Comparison of ENCODE assay signal across 1 cellular context in genomic region chr5:134466241-134467069, GRCh38.
TF ChIP-seq lines count a peak whose summit lies in the region.

No MANE protein-coding gene starts in this region.

TF ChIP-seq in K562, 482 proteins besides CTCF, POLR2A, EP300 and RAD21 (continued from another document and continues in another):
- no peak; the same call in 1 of the 2 replicates for TF ChIP-seq ZBTB40 (IDR thresholded peaks at IDR 0.05)
- no peak for TF ChIP-seq ZBTB40 (CRISPR knock-in tag; IDR thresholded peaks at IDR 0.05)
- no peak for TF ChIP-seq PBX2 (CRISPR knock-in tag; IDR thresholded peaks at IDR 0.05; ENCODE audit: low read depth)
- 0 out of 2 replicates have a peak, but pooled peaks have one; percentile 19 for TF ChIP-seq PBX2 (tag; conservative IDR thresholded peaks at IDR 0.05; ENCODE audit: low read depth)
- peak; percentile 44; the same call in 1 of the 2 replicates for TF ChIP-seq SUPT5H (IDR thresholded peaks at IDR 0.05)
- 0 out of 2 replicates have a peak, but pooled peaks have one; percentile 34 for TF ChIP-seq SP1 (CRISPR knock-in tag; IDR thresholded peaks at IDR 0.05)
- TF ChIP-seq RBM14 (IDR thresholded peaks at IDR 0.05; ENCODE audit: borderline replicate concordance, insufficient read depth, low read depth, low read length), result no peak
- peak; percentile 2 for TF ChIP-seq LCOR (CRISPR knock-in tag; IDR thresholded peaks at IDR 0.05)
- peak; percentile 33; the same call in 1 of the 2 replicates for TF ChIP-seq ARID4B (CRISPR knock-in tag; IDR thresholded peaks at IDR 0.05)
- 0 out of 2 replicates have a peak, but pooled peaks have one; percentile 2 for TF ChIP-seq E2F3 (CRISPR knock-in tag; IDR thresholded peaks at IDR 0.05)
- TF ChIP-seq POLR3G (IDR thresholded peaks at IDR 0.05; ENCODE audit: extremely low read depth, insufficient read length, insufficient replicate concordance), result no peak
- TF ChIP-seq ZFPM2 (CRISPR knock-in tag; IDR thresholded peaks at IDR 0.05), result no peak
- TF ChIP-seq FOXP1 (CRISPR knock-in tag; IDR thresholded peaks at IDR 0.05), result 0 out of 2 replicates have a peak, but pooled peaks have one; percentile 1
- no peak for TF ChIP-seq WHSC1 (IDR thresholded peaks at IDR 0.05; ENCODE audit: low read length)
- TF ChIP-seq SPI1 (IDR thresholded peaks at IDR 0.05; ENCODE audit: borderline replicate concordance, low read depth, low read length), result peak; percentile 86
- TF ChIP-seq RB1 (IDR thresholded peaks at IDR 0.05; ENCODE audit: low read depth), result no peak
- TF ChIP-seq BRD4 (IDR thresholded peaks at IDR 0.05), result peak; percentile 90
- 0 out of 4 replicates have a peak, but pooled peaks of 1 of the 2 experiments have one; percentile 29 for TF ChIP-seq KDM4B (IDR thresholded peaks at IDR 0.05; ENCODE audit: borderline replicate concordance in 2 of 2, low read depth in 1 of 2)
- TF ChIP-seq CHD4 (IDR thresholded peaks at IDR 0.05; ENCODE audit: insufficient read depth, insufficient replicate concordance, low read depth, low read length, poor library complexity, severe bottlenecking), result peak; percentile 42
- peak; percentile 55 for TF ChIP-seq PKNOX1 (IDR thresholded peaks at IDR 0.05)
- TF ChIP-seq POLR2H (tag; IDR thresholded peaks at IDR 0.05; ENCODE audit: low read depth), result 0 out of 2 replicates have a peak, but pooled peaks have one; percentile 56
- TF ChIP-seq ZHX1 (conservative IDR thresholded peaks at IDR 0.05; ENCODE audit: low read length), result no peak
- peak; percentile 45; the same call in 1 of the 2 replicates for TF ChIP-seq CEBPG (CRISPR knock-in tag; IDR thresholded peaks at IDR 0.05)
- no peak for TF ChIP-seq CEBPG (tag; conservative IDR thresholded peaks at IDR 0.05 in 1 of 2, IDR thresholded peaks at IDR 0.05 in 1 of 2)
- no peak for TF ChIP-seq SAFB (IDR thresholded peaks at IDR 0.05; ENCODE audit: borderline replicate concordance, low read depth, low read length)
- no peak for TF ChIP-seq MEF2D (tag; conservative IDR thresholded peaks at IDR 0.05; ENCODE audit: low read depth)
- peak; percentile 13; the same call in 1 of the 2 replicates for TF ChIP-seq PML (IDR thresholded peaks at IDR 0.05; ENCODE audit: low read length)
- peak; percentile 93 for TF ChIP-seq NFIX (CRISPR knock-in tag; IDR thresholded peaks at IDR 0.05; ENCODE audit: low read depth)
- peak; percentile 73; the same call in 1 of the 2 replicates for TF ChIP-seq POLR2G (IDR thresholded peaks at IDR 0.05; ENCODE audit: low read depth, low read length)
- TF ChIP-seq MYNN (IDR thresholded peaks at IDR 0.05), result peak; percentile 54; the same call in 1 of the 2 replicates
- no peak for TF ChIP-seq MYNN (CRISPR knock-in tag; IDR thresholded peaks at IDR 0.05)
- TF ChIP-seq NFIC (IDR thresholded peaks at IDR 0.05), result peak; percentile 100
- 0 out of 2 replicates have a peak, but pooled peaks have one; percentile 18 for TF ChIP-seq ZNF263 (CRISPR knock-in tag; IDR thresholded peaks at IDR 0.05; ENCODE audit: borderline replicate concordance)
- peak; percentile 50 to 74; a peak in 2 of 4 replicates for TF ChIP-seq FOXK2 (conservative IDR thresholded peaks at IDR 0.05 in 1 of 2, IDR thresholded peaks at IDR 0.05 in 1 of 2; ENCODE audit: low read depth in 2 of 2)
- no peak for TF ChIP-seq ZNF239 (CRISPR knock-in tag; IDR thresholded peaks at IDR 0.05)
- no peak for TF ChIP-seq ZSCAN32 (CRISPR knock-in tag; IDR thresholded peaks at IDR 0.05)
- no peak for TF ChIP-seq TARDBP (IDR thresholded peaks at IDR 0.05)
- TF ChIP-seq ZFX (CRISPR knock-in tag; IDR thresholded peaks at IDR 0.05), result peak; percentile 77; the same call in 1 of the 2 replicates
